ENCODE assay signal across 8 cellular contexts in genomic region chr3:141659821-141660597, GRCh38.
DNase-seq lines count a peak whose midpoint lies in the region; ATAC-seq and TF ChIP-seq lines count a peak whose summit lies in the region.

No MANE protein-coding gene starts in this region.

- H3K4me3 ChIP-seq in CD4-positive, alpha-beta memory T cell (ENCODE audit: low read length in 2 of 2), result no peak overlapping the region
- H3K4me3 ChIP-seq in HUES6 (ENCODE audit: low read depth, low read length), result peak overlapping the region; percentile 73
- H3K4me3 ChIP-seq in WI38 (ENCODE audit: low read depth, low read length), result peak overlapping the region; percentile 67
- H3K4me3 ChIP-seq in gastroesophageal sphincter, result peak overlapping the region; percentile 34 to 61

- no peaks in the 10 kb centered on the region for H3K36me3 Mint-ChIP-seq in CD4-positive, alpha-beta memory T cell
- peaks cover 4% of the 10 kb centered on the region for H3K36me3 Mint-ChIP-seq in nephron progenitor cell (ENCODE audit: low read depth)

- no peak overlapping the region for H3K27ac Mint-ChIP-seq in CD4-positive, alpha-beta memory T cell
- H3K27ac Mint-ChIP-seq in nephron progenitor cell, result no peak overlapping the region

- no peak for TF ChIP-seq POLR2A in gastroesophageal sphincter (IDR thresholded peaks at IDR 0.05)

- intact Hi-C loops in CD4-positive, alpha-beta memory T cell (cut with micrococcal nuclease), result no loop called here

- H3K27ac ChIP-seq in CD4-positive, alpha-beta memory T cell (ENCODE audit: low read depth, low read length), result no peak overlapping the region
- H3K27ac ChIP-seq in HUES6 (ENCODE audit: low read depth, low read length) (no peak overlapping the region), gastroesophageal sphincter (peak overlapping the region in 3 of 4 donors; percentile 41 to 71 (median 70))

- ATAC-seq in gastroesophageal sphincter, result peak; percentile 91

- no peak for TF ChIP-seq EP300 in gastroesophageal sphincter (IDR thresholded peaks at IDR 0.05)

- peaks cover 23% of the 10 kb centered on the region for H3K27me3 ChIP-seq in CD4-positive, alpha-beta memory T cell (ENCODE audit: insufficient read depth, low read length)
- H3K27me3 ChIP-seq in HUES6 (ENCODE audit: control insufficient read depth, insufficient read depth, low read length) (peaks cover 37% of the 10 kb centered on the region), gastroesophageal sphincter (no peaks in the 10 kb centered on the region)

- H3K9me3 ChIP-seq in CD4-positive, alpha-beta memory T cell (ENCODE audit: control insufficient read depth in 1 of 2, low read length in 2 of 2), result no peaks in the 10 kb centered on the region
- H3K9me3 ChIP-seq in HUES6 (ENCODE audit: control insufficient read depth, insufficient read depth, low read depth, low read length) (peaks cover 13% of the 10 kb centered on the region), gastroesophageal sphincter (no peaks in the 10 kb centered on the region)

- TF ChIP-seq CTCF in WI38 (IDR thresholded peaks at IDR 0.05; ENCODE audit: low read depth, low read length) (no peak), gastroesophageal sphincter (IDR thresholded peaks at IDR 0.05) (no peak), nephron progenitor cell (IDR thresholded peaks at IDR 0.05) (no peak)

- CTCF ChIA-PET in CD4-positive, alpha-beta memory T cell (lab: Charles Lee; ENCODE audit: partially characterized antibody), result interaction anchor here (1.2 kb wide), 1 partner anchor 16 kb away, joined by 3 read pairs; no protein-coding TSS in a partner anchor

- H3K9me3 Mint-ChIP-seq in CD4-positive, alpha-beta memory T cell, result peaks cover 0 to 3% (median 0%) of the 10 kb centered on the region in 8 donors
- peaks cover 19% of the 10 kb centered on the region for H3K9me3 Mint-ChIP-seq in nephron progenitor cell

- 0% methylated on average over 2 to 3 of the region's 64 CpGs for WGBS in gastroesophageal sphincter (ENCODE audit: low coverage in 1 of 2), 2 donors

- POLR2A ChIA-PET in CD4-positive, alpha-beta memory T cell (lab: Charles Lee; ENCODE audit: partially characterized antibody), result no interaction called here

- peaks cover 6% of the 10 kb centered on the region for H3K4me1 ChIP-seq in CD4-positive, alpha-beta memory T cell (ENCODE audit: insufficient read depth, low read length)
- peaks cover 26% of the 10 kb centered on the region for H3K4me1 ChIP-seq in HUES6 (ENCODE audit: control insufficient read depth, insufficient read depth, low read length)
- peaks cover 0 to 33% (median 0%) of the 10 kb centered on the region in 3 donors for H3K4me1 ChIP-seq in gastroesophageal sphincter

- H3K4me3 Mint-ChIP-seq in CD4-positive, alpha-beta memory T cell, result peak overlapping the region; percentile 36 to 81 (median 72)
- peak overlapping the region; percentile 90 for H3K4me3 Mint-ChIP-seq in nephron progenitor cell

- no peaks in the 10 kb centered on the region for H3K36me3 ChIP-seq in CD4-positive, alpha-beta memory T cell (ENCODE audit: insufficient read depth, low read length)
- H3K36me3 ChIP-seq in HUES6 (ENCODE audit: control insufficient read depth, insufficient read depth, low read length) (no peaks in the 10 kb centered on the region), gastroesophageal sphincter (no peaks in the 10 kb centered on the region)

- H3K4me1 Mint-ChIP-seq in CD4-positive, alpha-beta memory T cell, result peaks cover 4 to 11% (median 7%) of the 10 kb centered on the region in 4 donors
- H3K4me1 Mint-ChIP-seq in nephron progenitor cell, result peaks cover 36% of the 10 kb centered on the region

- peak in 1 of 5 donors; percentile 6 for DNase-seq in CD4-positive, alpha-beta memory T cell
- DNase-seq in nephron progenitor cell (peak; percentile 88), NCI-H187 (lab: John Stamatoyannopoulos, UW) (no peak), superior temporal gyrus (ENCODE audit: extremely low spot score) (no peak), SIG-M5 treated with dmso at 0.1 percent for 504 hours (lab: John Stamatoyannopoulos, UW; ENCODE audit: unreplicated experiment) (no peak)

- peaks cover 51% of the 10 kb centered on the region in 2 donors for H3K27me3 Mint-ChIP-seq in CD4-positive, alpha-beta memory T cell
- H3K27me3 Mint-ChIP-seq in nephron progenitor cell (ENCODE audit: low read depth, poor library complexity), result peaks cover 58% of the 10 kb centered on the region

- H3K9ac ChIP-seq in HUES6 (ENCODE audit: low read length), result peak overlapping the region; percentile 78

Comparison
In these comparisons a context has a peak if more than half of its experiments do, and no peak if none do; other contexts are left out.
1. H3K27ac ChIP-seq: peak in gastroesophageal sphincter (3 of 4); none in CD4-positive, alpha-beta memory T cell (single experiment) and HUES6 (single experiment).
2. H3K4me3 ChIP-seq: peak in HUES6 (single experiment), WI38 (single experiment) and gastroesophageal sphincter (2 of 2); none in CD4-positive, alpha-beta memory T cell (0 of 2).